ENCODE assay signal across 29 cellular contexts in the genomic region with DNA sequence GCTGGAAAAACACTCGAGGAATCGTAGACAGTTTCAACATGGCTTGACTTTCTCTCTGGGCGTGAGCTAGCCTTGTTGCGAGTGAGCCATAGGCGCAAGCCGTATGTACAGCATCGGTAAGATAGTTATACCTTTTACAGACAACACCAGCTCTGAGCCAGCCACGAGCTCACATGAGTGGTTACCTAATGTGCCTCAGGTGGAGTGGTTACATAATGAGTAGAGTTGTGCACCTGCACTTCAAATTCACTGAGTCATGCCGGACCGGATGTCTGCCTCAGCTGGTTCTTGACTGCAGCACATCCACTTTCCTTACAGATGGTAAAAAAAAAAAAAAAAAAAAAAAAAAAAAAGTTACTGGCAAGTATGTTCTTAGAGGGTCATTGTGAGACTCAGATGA.
DNase-seq lines count a peak whose midpoint lies in the region; ATAC-seq lines count a peak whose summit lies in the region.
"Had no signal": no experiment of that assay in that cellular context is flagged by ENCODE, and none has a peak within 500 bp of the region (broad histone marks: within the 10 kb centered on the region; RNA-seq: fewer than 3 reads in every experiment).

No MANE protein-coding gene starts in this region.

- intact Hi-C loops in activated naive CD4-positive, alpha-beta T cell treated with anti-CD3 and anti-CD28 coated beads for 36 hours (cut with micrococcal nuclease), result no loop called here

- no peaks in the 10 kb centered on the region for H3K36me3 Mint-ChIP-seq in activated naive CD4-positive, alpha-beta T cell treated with anti-CD3 and anti-CD28 coated beads for 36 hours (ENCODE audit: low read depth)
- H3K36me3 Mint-ChIP-seq: activated CD4-positive, alpha-beta memory T cell treated with anti-CD3 and anti-CD28 coated beads for 36 hours; activated naive CD4-positive, alpha-beta T cell treated with anti-CD3 and anti-CD28 coated beads, Interleukin-2, amount 50 U/mL, for 72 hours; CD8-positive, alpha-beta T cell; mesothelial cell of epicardium; naive B cell had no signal

- H3K27ac Mint-ChIP-seq in activated naive CD4-positive, alpha-beta T cell treated with anti-CD3 and anti-CD28 coated beads for 36 hours, result no peak overlapping the region
- H3K27ac Mint-ChIP-seq: activated CD4-positive, alpha-beta memory T cell treated with anti-CD3 and anti-CD28 coated beads for 36 hours; activated naive CD4-positive, alpha-beta T cell treated with anti-CD3 and anti-CD28 coated beads, Interleukin-2, amount 50 U/mL, for 72 hours; activated T-helper 17 cell treated with anti-CD3 and anti-CD28 coated beads, Interleukin-2, amount 50 U/mL, for 72 hours; CD8-positive, alpha-beta T cell; mesothelial cell of epicardium had no signal

- H3K27me3 Mint-ChIP-seq in activated naive CD4-positive, alpha-beta T cell treated with anti-CD3 and anti-CD28 coated beads for 36 hours (ENCODE audit: low read depth), result peaks cover 9% of the 10 kb centered on the region

- H3K4me1 Mint-ChIP-seq in activated naive CD4-positive, alpha-beta T cell treated with anti-CD3 and anti-CD28 coated beads for 36 hours (ENCODE audit: low read depth), result no peaks in the 10 kb centered on the region
- H3K4me1 Mint-ChIP-seq: activated T-helper 17 cell treated with anti-CD3 and anti-CD28 coated beads, Interleukin-2, amount 50 U/mL, for 72 hours had no signal

- no peaks in the 10 kb centered on the region for H3K9me3 Mint-ChIP-seq in activated naive CD4-positive, alpha-beta T cell treated with anti-CD3 and anti-CD28 coated beads for 36 hours
- H3K9me3 Mint-ChIP-seq: activated CD4-positive, alpha-beta memory T cell treated with anti-CD3 and anti-CD28 coated beads for 36 hours; activated naive CD4-positive, alpha-beta T cell treated with anti-CD3 and anti-CD28 coated beads, Interleukin-2, amount 50 U/mL, for 72 hours; activated T-helper 17 cell treated with anti-CD3 and anti-CD28 coated beads, Interleukin-2, amount 50 U/mL, for 72 hours; CD8-positive, alpha-beta T cell; naive B cell had no signal

- no peak overlapping the region for H3K4me3 Mint-ChIP-seq in activated naive CD4-positive, alpha-beta T cell treated with anti-CD3 and anti-CD28 coated beads for 36 hours
- H3K4me3 Mint-ChIP-seq: activated CD4-positive, alpha-beta memory T cell treated with anti-CD3 and anti-CD28 coated beads for 36 hours; activated T-helper 17 cell treated with anti-CD3 and anti-CD28 coated beads, Interleukin-2, amount 50 U/mL, for 72 hours; CD8-positive, alpha-beta T cell; mesothelial cell of epicardium; naive B cell had no signal

- ATAC-seq in HG03159 (IDR thresholded peaks at IDR 0.05; ENCODE audit: unreplicated experiment) (no peak), GM18867 (IDR thresholded peaks at IDR 0.05; ENCODE audit: unreplicated experiment) (no peak)
- ATAC-seq: A549; activated naive CD4-positive, alpha-beta T cell treated with anti-CD3 and anti-CD28 coated beads, Interleukin-2, amount 50 U/mL, for 72 hours; activated T-helper 17 cell treated with anti-CD3 and anti-CD28 coated beads, Interleukin-2, amount 50 U/mL, for 72 hours; CD8-positive, alpha-beta T cell; esophagus mucosa; left lobe of liver; stimulated activated naive CD8-positive, alpha-beta T cell treated with anti-CD3 and anti-CD28 coated beads, Interleukin-15, Interleukin-2, amounts not matched to agents 100 U/mL and 50 U/mL, for 24 hours had no signal

- CTCF ChIA-PET in activated naive CD4-positive, alpha-beta T cell treated with anti-CD3 and anti-CD28 coated beads for 36 hours (lab: Charles Lee), result interaction anchor here (0.5 kb wide), 1 partner anchor 333 kb away, joined by 3 read pairs; no protein-coding TSS in a partner anchor

- DNase-seq in activated naive CD4-positive, alpha-beta T cell treated with anti-CD3 and anti-CD28 coated beads for 36 hours, result peak; percentile 6
- no peak for DNase-seq in activated naive CD4-positive, alpha-beta T cell (lab: John Stamatoyannopoulos, UW)
- peak; percentile 62 for DNase-seq in NCI-H2171 treated with DMSO at 0.1 percent for 48 hours (lab: John Stamatoyannopoulos, UW)
- peak; percentile 54 for DNase-seq in islet precursor cell
- no peak for DNase-seq in stimulated activated CD4-positive, alpha-beta T cell treated with anti-CD3 and anti-CD28 coated beads, Interleukin-2, amount 100 ng/mL, for 48 hours
- no peak for DNase-seq in CD1c-positive myeloid dendritic cell (ENCODE audit: extremely low spot score)
- DNase-seq: activated CD4-positive, alpha-beta memory T cell treated with anti-CD3 and anti-CD28 coated beads for 36 hours; activated CD8-positive, alpha-beta memory T cell treated with anti-CD3 and anti-CD28 coated beads, Interleukin-2, amount 50 U/mL, for 4 hours; CD8-positive, alpha-beta T cell; DMS 273 treated with DMSO at 0.1 percent for 48 hours; effector memory CD4-positive, alpha-beta T cell; foreskin melanocyte; HCEC 1CT; IMR-90; naive B cell; NCI-H1092 treated with DMSO at 0.1 percent for 48 hours; NCI-H2081; NCI-H774; occipital lobe; stimulated activated naive CD8-positive, alpha-beta T cell treated with anti-CD3 and anti-CD28 coated beads, Interleukin-15, Interleukin-2, amounts not matched to agents 100 U/mL and 50 U/mL, for 24 hours; T-helper 1 cell had no signal

Comparison
In these comparisons a context has a peak if more than half of its experiments do, and no peak if none do; other contexts are left out.
1. DNase-seq: peak in activated naive CD4-positive, alpha-beta T cell treated with anti-CD3 and anti-CD28 coated beads for 36 hours (single experiment), NCI-H2171 treated with DMSO at 0.1 percent for 48 hours (single experiment) and islet precursor cell (single experiment); none in activated naive CD4-positive, alpha-beta T cell (0 of 4), stimulated activated CD4-positive, alpha-beta T cell treated with anti-CD3 and anti-CD28 coated beads, Interleukin-2, amount 100 ng/mL, for 48 hours (0 of 2) and CD1c-positive myeloid dendritic cell (single experiment).